ENCODE assay signal across 26 cellular contexts in genomic region chr18:64175432-64175831, GRCh38. TPM values are rescaled to one million over a fixed set of nuclear protein-coding genes. Genes with fewer than 3 reads are reported as not detected.
DNase-seq lines count a peak whose midpoint lies in the region; ATAC-seq and TF ChIP-seq lines count a peak whose summit lies in the region.
"Had no signal": no experiment of that assay in that cellular context is flagged by ENCODE, and none has a peak within 500 bp of the region (broad histone marks: within the 10 kb centered on the region; RNA-seq: fewer than 3 reads in every experiment).

No MANE protein-coding gene starts in this region.

- H3K18ac ChIP-seq in neuronal stem cell (ENCODE audit: low read length) = no peak overlapping the region

- H2BK120ac ChIP-seq in neuronal stem cell (ENCODE audit: low read depth, low read length) = no peak overlapping the region

- H2AK5ac ChIP-seq in neuronal stem cell (ENCODE audit: low read depth, low read length) = no peak overlapping the region

- H2AFZ ChIP-seq in Karpas-422 (ENCODE audit: low read length) (no peak overlapping the region), neuronal stem cell (ENCODE audit: low read length) (peak overlapping the region; percentile 24)

- no peak overlapping the region for H3K23ac ChIP-seq in neuronal stem cell (ENCODE audit: low read depth, low read length, poor library complexity)

- 0 out of 2 replicates have a peak, but pooled peaks cover 3% of the 10 kb centered on the region for H3K27me3 ChIP-seq in Karpas-422 (ENCODE audit: low read length)
- H3K27me3 ChIP-seq in neuronal stem cell (ENCODE audit: control insufficient read depth in 3 of 3, insufficient read depth in 3 of 3, low read depth in 1 of 3, low read length in 3 of 3) = no peaks in the 10 kb centered on the region
- H3K27me3 ChIP-seq: BLaER1 had no signal

- H3K9me3 Mint-ChIP-seq in WTC11 = peaks cover 30% of the 10 kb centered on the region
- H3K9me3 Mint-ChIP-seq: T-helper 1 cell treated with Interleukin-12 subunit alpha and Interleukin-12 subunit beta and Interleukin-4 antibody, amounts not matched to agents 30 μg/mL and 1 μg/mL, for 36 hours had no signal

- no peak overlapping the region for H2BK12ac ChIP-seq in neuronal stem cell (ENCODE audit: low read length)

- H3K9me3 ChIP-seq in Karpas-422 (ENCODE audit: low read length) (no peaks in the 10 kb centered on the region), neuronal stem cell (replicated peaks in 1 of 2; ENCODE audit: control insufficient read depth in 2 of 2, insufficient read depth in 1 of 2, low read depth in 1 of 2, low read length in 2 of 2) (peaks cover 0 to 6% of the 10 kb centered on the region in 2 donors)
- H3K9me3 ChIP-seq: SK-N-SH had no signal

- WGBS in neuronal stem cell (ENCODE audit: extremely low coverage in 2 of 2, insufficient read length in 2 of 2, insufficient replicate concordance in 1 of 2), 2 donors = no CpG with 5 or more reads among the region's 7 CpGs

- peaks cover 11% of the 10 kb centered on the region for H3K9me2 ChIP-seq in Karpas-422 (replicated peaks; ENCODE audit: insufficient read depth, low read length)
- H3K9me2 ChIP-seq: SK-N-SH had no signal

- H3K4me1 ChIP-seq in Karpas-422 (ENCODE audit: low read length) = peaks cover 5% of the 10 kb centered on the region
- peaks cover 0 to 2% of the 10 kb centered on the region in 2 donors for H3K4me1 ChIP-seq in neuronal stem cell (ENCODE audit: control insufficient read depth in 2 of 2, insufficient read depth in 1 of 2, low read depth in 1 of 2, low read length in 2 of 2)

- H3K36me3 Mint-ChIP-seq in WTC11 = peaks cover 17% of the 10 kb centered on the region
- H3K36me3 Mint-ChIP-seq: CD4-positive, CD25-positive, alpha-beta regulatory T cell had no signal

- DNase-seq in GM12865 (ENCODE audit: low read depth) (peak; percentile 5), Karpas-422 (no peak), WTC11 (ENCODE audit: low spot score) (peak; percentile 24), neuronal stem cell (ENCODE audit: low spot score) (no peak), GF-D8 (lab: John Stamatoyannopoulos, UW) (no peak), NCI-H1417 treated with DMSO at 0.1 percent for 48 hours (lab: John Stamatoyannopoulos, UW) (no peak)
- no peak for DNase-seq in activated CD8-positive, alpha-beta memory T cell treated with anti-CD3 and anti-CD28 coated beads for 24 hours
- DNase-seq: CD4-positive, CD25-positive, alpha-beta regulatory T cell; DMS153; DND-41; GOT3; KBM-7; NCI-H1092; NCI-H1436; NCI-H1930; NCI-H2227 treated with DMSO at 0.1 percent for 48 hours; NCI-H526 treated with DMSO at 0.1 percent for 48 hours; PC-3; SK-N-SH; SW 1271 had no signal

- no peak overlapping the region for H2BK15ac ChIP-seq in neuronal stem cell (ENCODE audit: low read length)

- H3K4me2 ChIP-seq in Karpas-422 (ENCODE audit: low read depth, low read length, poor library complexity, severe bottlenecking) (no peak overlapping the region), neuronal stem cell (ENCODE audit: insufficient read depth, low read length, poor library complexity, severe bottlenecking) (no peak overlapping the region)
- H3K4me2 ChIP-seq: BLaER1, SK-N-SH had no signal

- H3K27ac ChIP-seq in Karpas-422 (ENCODE audit: low read length) (no peak overlapping the region), neuronal stem cell (replicated peaks; ENCODE audit: low read length) (no peak overlapping the region)
- H3K27ac ChIP-seq: BLaER1 had no signal

- no peak overlapping the region for H3K27ac Mint-ChIP-seq in WTC11
- H3K27ac Mint-ChIP-seq: CD4-positive, CD25-positive, alpha-beta regulatory T cell; T-helper 1 cell treated with Interleukin-12 subunit alpha and Interleukin-12 subunit beta and Interleukin-4 antibody, amounts not matched to agents 30 μg/mL and 1 μg/mL, for 36 hours had no signal

- no peak overlapping the region for H4K91ac ChIP-seq in neuronal stem cell (ENCODE audit: low read depth, low read length, poor library complexity)

- H3K79me2 ChIP-seq in Karpas-422 (ENCODE audit: low read length) = no peaks in the 10 kb centered on the region

- peak; percentile 91 for ATAC-seq in WTC11
- ATAC-seq: HCT116, PC-3 had no signal

- H3K36me3 ChIP-seq in Karpas-422 (ENCODE audit: insufficient read depth, low read length) (no peaks in the 10 kb centered on the region), neuronal stem cell (replicated peaks in 1 of 2; ENCODE audit: control insufficient read depth in 2 of 2, insufficient read depth in 2 of 2, low read length in 2 of 2) (no peaks in the 10 kb centered on the region)
- H3K36me3 ChIP-seq: BLaER1 had no signal

- H4K20me1 ChIP-seq in Karpas-422 (ENCODE audit: insufficient read depth, low read depth, low read length) = no peaks in the 10 kb centered on the region
- H4K20me1 ChIP-seq: BLaER1 had no signal

- TF ChIP-seq CTCF in GM12865 (IDR thresholded peaks at IDR 0.05; ENCODE audit: insufficient read depth, low read depth, low read length, missing control alignments) (no peak), WTC11 (IDR thresholded peaks at IDR 0.05) (no peak)

- H3K4ac ChIP-seq in neuronal stem cell (ENCODE audit: low read length) = no peak overlapping the region

- H3K9ac ChIP-seq in Karpas-422 (ENCODE audit: low read length) = no peak overlapping the region
- no peak overlapping the region for H3K9ac ChIP-seq in neuronal stem cell (ENCODE audit: low read depth, low read length, poor library complexity)
- H3K9ac ChIP-seq: BLaER1, SK-N-SH had no signal

- peaks cover 13% of the 10 kb centered on the region for H3K4me1 Mint-ChIP-seq in WTC11
- H3K4me1 Mint-ChIP-seq: CD4-positive, CD25-positive, alpha-beta regulatory T cell had no signal

- H3K14ac ChIP-seq in neuronal stem cell (ENCODE audit: low read length) = no peak overlapping the region

- no peaks in the 10 kb centered on the region for H3K27me3 Mint-ChIP-seq in WTC11 (ENCODE audit: low read depth)
- H3K27me3 Mint-ChIP-seq: CD4-positive, CD25-positive, alpha-beta regulatory T cell had no signal

- no peak overlapping the region for H2BK5ac ChIP-seq in neuronal stem cell (ENCODE audit: low read length)

- POLR2A ChIA-PET in WTC11 (lab: Charles Lee) = no interaction called here

- H3K79me1 ChIP-seq in neuronal stem cell (ENCODE audit: low read depth, low read length) = no peaks in the 10 kb centered on the region

- H3K4me3 Mint-ChIP-seq in WTC11 = no peak overlapping the region
- H3K4me3 Mint-ChIP-seq: CD4-positive, CD25-positive, alpha-beta regulatory T cell; T-helper 1 cell treated with Interleukin-12 subunit alpha and Interleukin-12 subunit beta and Interleukin-4 antibody, amounts not matched to agents 30 μg/mL and 1 μg/mL, for 36 hours had no signal

- CTCF ChIA-PET in WTC11 (lab: Charles Lee) = no interaction called here

- H3K4me3 ChIP-seq in GM12865 (ENCODE audit: low read depth, low read length) = no peak overlapping the region
- H3K4me3 ChIP-seq in Karpas-422 (ENCODE audit: low read length) = peak overlapping the region; percentile 18; the same call in 1 of the 2 replicates
- no peak overlapping the region for H3K4me3 ChIP-seq in neuronal stem cell (ENCODE audit: low read length in 2 of 2)
- H3K4me3 ChIP-seq: BLaER1 had no signal

- H4K8ac ChIP-seq in neuronal stem cell (ENCODE audit: low read depth, low read length) = no peak overlapping the region

TF ChIP-seq in WTC11, 78 proteins besides CTCF, POLR2A, EP300 and RAD21:
- no peak for TF ChIP-seq ZNF416 (CRISPR knock-in tag; IDR thresholded peaks at IDR 0.05)
- TF ChIP-seq MAX (CRISPR knock-in tag; IDR thresholded peaks at IDR 0.05) = peak; percentile 52
- no peak for TF ChIP-seq ZNF512 (CRISPR knock-in tag; IDR thresholded peaks at IDR 0.05; ENCODE audit: borderline replicate concordance)
- TF ChIP-seq FOXJ3 (CRISPR knock-in tag; IDR thresholded peaks at IDR 0.05; ENCODE audit: borderline replicate concordance) = no peak
- TF ChIP-seq HMGXB4 (CRISPR knock-in tag; IDR thresholded peaks at IDR 0.05) = no peak
- TF ChIP-seq ZNF232 (CRISPR knock-in tag; IDR thresholded peaks at IDR 0.05) = no peak

RNA-seq across cellular contexts. Expression of gene LINC00305, which starts 26.5 kb away (rescaled TPM):
- total RNA-seq in Karpas-422 (2014; rRNA removed; shearing (Covaris generic); ENCODE audit: low replicate concordance) = 5.1 and 11.2 TPM in 2 replicates
- total RNA-seq in WTC11 (2021) = not detected in 3 replicates
- polyA plus RNA-seq in neuronal stem cell (2013, experiment 1 of 2) = not detected
- polyA plus RNA-seq in neuronal stem cell (2013, experiment 2 of 2) = not detected
- total RNA-seq: CD4-positive, CD25-positive, alpha-beta regulatory T cell; HT1080; NCI-H460; PC-3 had no signal
- polyA plus RNA-seq: AG04450; CD4-positive, CD25-positive, alpha-beta regulatory T cell; SK-N-SH had no signal

Comparison
In these comparisons a context has a peak if more than half of its experiments do, and no peak if none do; other contexts are left out.
1. DNase-seq: peak in GM12865 (single experiment) and WTC11 (single experiment); none in Karpas-422 (single experiment), neuronal stem cell (single experiment), GF-D8 (single experiment), activated CD8-positive, alpha-beta memory T cell treated with anti-CD3 and anti-CD28 coated beads for 24 hours (single experiment) and NCI-H1417 treated with DMSO at 0.1 percent for 48 hours (single experiment).